ENCODE assay signal across 1 cellular context in the genomic region with DNA sequence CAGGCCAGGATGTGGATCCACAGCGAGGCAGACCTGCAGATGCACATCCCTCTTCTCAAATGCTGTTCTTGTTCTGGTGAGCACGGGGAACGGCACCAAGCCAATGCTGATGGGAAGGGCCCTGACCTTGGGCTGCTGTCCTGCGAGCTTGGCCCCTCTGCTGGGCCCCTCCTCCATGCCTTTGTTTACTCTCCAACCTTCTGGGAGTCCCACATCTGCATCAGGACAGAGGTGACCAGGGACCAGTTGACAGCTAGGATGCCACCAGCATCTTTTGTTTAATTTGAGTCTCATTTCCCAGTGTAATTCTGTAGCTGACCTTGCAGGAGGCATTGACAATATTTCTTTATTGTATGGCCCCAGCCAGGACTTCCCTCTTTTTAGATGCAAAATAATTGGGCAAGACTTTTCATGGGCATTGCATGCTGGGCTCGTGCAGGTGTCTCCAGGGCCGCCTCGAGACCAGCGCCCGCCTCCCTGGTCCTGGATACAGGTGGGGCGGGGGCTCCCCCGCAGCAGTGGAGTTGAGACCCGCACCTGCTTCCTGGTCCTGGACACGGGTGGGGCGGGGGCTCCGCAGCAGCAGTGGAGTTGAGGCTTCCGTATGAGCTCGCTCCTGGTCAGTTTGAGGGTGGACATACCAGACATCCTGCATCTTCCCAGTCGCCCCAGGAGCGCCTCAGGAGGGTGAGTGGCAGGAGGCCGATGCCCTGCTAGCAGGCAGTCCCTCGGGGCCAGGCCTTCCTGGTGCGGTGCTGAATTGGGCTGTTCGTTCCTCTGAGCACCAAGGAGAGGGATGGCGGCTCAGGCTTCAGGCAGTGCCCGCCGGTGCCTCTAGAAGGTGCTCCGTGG.
TF ChIP-seq lines count a peak whose summit lies in the region.

No MANE protein-coding gene starts in this region.

TF ChIP-seq in H1, 55 proteins besides CTCF, POLR2A, EP300 and RAD21:
- TF ChIP-seq TAF7 (optimal IDR thresholded peaks at IDR 0.05; ENCODE audit: borderline replicate concordance, low read depth, low read length) (no peak), TAF1 (IDR thresholded peaks at IDR 0.05; ENCODE audit: low read depth, low read length) (no peak), EZH2 (IDR thresholded peaks at IDR 0.05; ENCODE audit: low read depth, low read length, severe bottlenecking) (no peak), CBX8 (IDR thresholded peaks at IDR 0.05; ENCODE audit: borderline replicate concordance, low read depth, low read length) (no peak), SP1 (IDR thresholded peaks at IDR 0.05; ENCODE audit: low read depth, low read length) (no peak), YY1 (IDR thresholded peaks at IDR 0.05; ENCODE audit: low read depth, low read length) (no peak)
